2 cellular contexts compared by ENCODE assay signal in the genomic region with DNA sequence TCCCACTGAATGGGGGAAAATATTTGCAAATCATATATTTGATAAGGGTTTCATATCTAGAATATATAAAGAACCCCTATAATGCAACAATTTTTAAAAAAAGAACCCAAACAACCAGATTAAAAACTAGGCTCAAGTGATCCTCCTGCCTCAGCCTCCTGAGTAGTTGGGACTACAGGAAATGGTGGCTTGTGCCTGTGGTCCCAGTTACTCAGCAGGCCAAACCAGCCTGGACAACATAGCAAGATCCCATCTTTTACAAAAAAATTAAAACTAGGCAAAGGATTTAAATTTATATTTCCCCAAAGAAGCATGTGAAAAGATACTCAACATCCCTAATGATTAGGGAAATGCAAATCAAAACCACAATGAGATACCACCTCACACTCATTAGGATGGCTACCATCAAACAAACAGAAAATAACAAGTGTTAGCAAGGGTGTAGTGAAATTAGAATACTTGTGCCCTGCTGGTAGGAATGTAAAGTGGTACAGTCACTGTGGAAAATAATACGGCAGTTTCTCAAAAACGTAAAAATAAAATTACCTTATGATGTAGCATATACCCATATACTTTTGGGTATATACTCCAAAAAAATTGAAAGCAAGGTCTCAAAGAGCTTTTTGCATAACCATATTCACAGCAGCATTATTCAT.
TF ChIP-seq lines count a peak whose summit lies in the region.

No MANE protein-coding gene starts in this region.

TF ChIP-seq in HepG2, 621 proteins besides CTCF, POLR2A, EP300 and RAD21:
- peak; percentile 59 for TF ChIP-seq TEAD3 (CRISPR knock-in tag; optimal IDR thresholded peaks at IDR 0.05; ENCODE audit: borderline replicate concordance)
- TF ChIP-seq, protein P1, sequence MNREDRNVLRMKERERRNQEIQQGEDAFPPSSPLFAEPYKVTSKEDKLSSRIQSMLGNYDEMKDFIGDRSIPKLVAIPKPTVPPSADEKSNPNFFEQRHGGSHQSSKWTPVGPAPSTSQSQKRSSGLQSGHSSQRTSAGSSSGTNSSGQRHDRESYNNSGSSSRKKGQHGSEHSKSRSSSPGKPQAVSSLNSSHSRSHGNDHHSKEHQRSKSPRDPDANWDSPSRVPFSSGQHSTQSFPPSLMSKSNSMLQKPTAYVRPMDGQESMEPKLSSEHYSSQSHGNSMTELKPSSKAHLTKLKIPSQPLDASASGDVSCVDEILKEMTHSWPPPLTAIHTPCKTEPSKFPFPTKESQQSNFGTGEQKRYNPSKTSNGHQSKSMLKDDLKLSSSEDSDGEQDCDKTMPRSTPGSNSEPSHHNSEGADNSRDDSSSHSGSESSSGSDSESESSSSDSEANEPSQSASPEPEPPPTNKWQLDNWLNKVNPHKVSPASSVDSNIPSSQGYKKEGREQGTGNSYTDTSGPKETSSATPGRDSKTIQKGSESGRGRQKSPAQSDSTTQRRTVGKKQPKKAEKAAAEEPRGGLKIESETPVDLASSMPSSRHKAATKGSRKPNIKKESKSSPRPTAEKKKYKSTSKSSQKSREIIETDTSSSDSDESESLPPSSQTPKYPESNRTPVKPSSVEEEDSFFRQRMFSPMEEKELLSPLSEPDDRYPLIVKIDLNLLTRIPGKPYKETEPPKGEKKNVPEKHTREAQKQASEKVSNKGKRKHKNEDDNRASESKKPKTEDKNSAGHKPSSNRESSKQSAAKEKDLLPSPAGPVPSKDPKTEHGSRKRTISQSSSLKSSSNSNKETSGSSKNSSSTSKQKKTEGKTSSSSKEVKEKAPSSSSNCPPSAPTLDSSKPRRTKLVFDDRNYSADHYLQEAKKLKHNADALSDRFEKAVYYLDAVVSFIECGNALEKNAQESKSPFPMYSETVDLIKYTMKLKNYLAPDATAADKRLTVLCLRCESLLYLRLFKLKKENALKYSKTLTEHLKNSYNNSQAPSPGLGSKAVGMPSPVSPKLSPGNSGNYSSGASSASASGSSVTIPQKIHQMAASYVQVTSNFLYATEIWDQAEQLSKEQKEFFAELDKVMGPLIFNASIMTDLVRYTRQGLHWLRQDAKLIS (CRISPR knock-in tag; IDR thresholded peaks at IDR 0.05), result no peak
- TF ChIP-seq ZNF619 (CRISPR knock-in tag; IDR thresholded peaks at IDR 0.05), result no peak
- TF ChIP-seq REPIN1 (CRISPR knock-in tag; IDR thresholded peaks at IDR 0.05; ENCODE audit: borderline replicate concordance, low read depth), result no peak
- TF ChIP-seq ZFP37 (CRISPR knock-in tag; IDR thresholded peaks at IDR 0.05; ENCODE audit: borderline replicate concordance), result no peak
- TF ChIP-seq ZNF850 (CRISPR knock-in tag; conservative IDR thresholded peaks at IDR 0.05), result no peak
- TF ChIP-seq SRSF9 (IDR thresholded peaks at IDR 0.05; ENCODE audit: borderline replicate concordance, insufficient read depth, low read depth, low read length, poor library complexity, severe bottlenecking), result no peak
- TF ChIP-seq RFX1 (IDR thresholded peaks at IDR 0.05), result no peak
- peak; percentile 60; the same call in 1 of the 2 replicates for TF ChIP-seq ZNF121 (CRISPR knock-in tag; IDR thresholded peaks at IDR 0.05)
- no peak for TF ChIP-seq SP2 (CRISPR knock-in tag; IDR thresholded peaks at IDR 0.05)
- no peak for TF ChIP-seq MZF1 (CRISPR knock-in tag; IDR thresholded peaks at IDR 0.05; ENCODE audit: borderline replicate concordance)
- TF ChIP-seq ZNF7 (CRISPR knock-in tag; IDR thresholded peaks at IDR 0.05), result peak; percentile 72; the same call in 1 of the 2 replicates
- no peak for TF ChIP-seq CCDC6 (CRISPR knock-in tag; IDR thresholded peaks at IDR 0.05)
- TF ChIP-seq, protein P2, sequence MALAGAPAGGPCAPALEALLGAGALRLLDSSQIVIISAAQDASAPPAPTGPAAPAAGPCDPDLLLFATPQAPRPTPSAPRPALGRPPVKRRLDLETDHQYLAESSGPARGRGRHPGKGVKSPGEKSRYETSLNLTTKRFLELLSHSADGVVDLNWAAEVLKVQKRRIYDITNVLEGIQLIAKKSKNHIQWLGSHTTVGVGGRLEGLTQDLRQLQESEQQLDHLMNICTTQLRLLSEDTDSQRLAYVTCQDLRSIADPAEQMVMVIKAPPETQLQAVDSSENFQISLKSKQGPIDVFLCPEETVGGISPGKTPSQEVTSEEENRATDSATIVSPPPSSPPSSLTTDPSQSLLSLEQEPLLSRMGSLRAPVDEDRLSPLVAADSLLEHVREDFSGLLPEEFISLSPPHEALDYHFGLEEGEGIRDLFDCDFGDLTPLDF (CRISPR knock-in tag; IDR thresholded peaks at IDR 0.05), result no peak
- no peak for TF ChIP-seq SIX4 (CRISPR knock-in tag; IDR thresholded peaks at IDR 0.05)
- no peak for TF ChIP-seq TCF12 (IDR thresholded peaks at IDR 0.05)
- no peak for TF ChIP-seq TCF12 (CRISPR knock-in tag; IDR thresholded peaks at IDR 0.05)
- TF ChIP-seq, protein P3, sequence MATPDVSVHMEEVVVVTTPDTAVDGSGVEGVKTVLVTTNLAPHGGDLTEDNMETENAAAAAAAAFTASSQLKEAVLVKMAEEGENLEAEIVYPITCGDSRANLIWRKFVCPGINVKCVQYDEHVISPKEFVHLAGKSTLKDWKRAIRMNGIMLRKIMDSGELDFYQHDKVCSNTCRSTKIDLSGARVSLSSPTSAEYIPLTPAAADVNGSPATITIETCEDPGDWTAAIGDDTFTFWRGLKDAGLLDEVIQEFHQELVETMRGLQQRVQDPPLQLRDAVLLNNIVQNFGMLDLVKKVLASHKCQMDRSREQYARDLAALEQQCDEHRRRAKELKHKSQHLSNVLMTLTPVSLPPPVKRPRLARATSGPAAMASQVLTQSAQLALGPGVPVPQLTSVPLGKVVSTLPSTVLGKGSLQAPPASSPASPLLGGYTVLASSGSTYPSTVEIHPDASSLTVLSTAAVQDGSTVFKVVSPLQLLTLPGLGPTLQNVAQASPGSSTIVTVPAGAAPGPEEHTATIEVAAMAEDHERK (CRISPR knock-in tag; IDR thresholded peaks at IDR 0.05; ENCODE audit: low read depth), result no peak
- no peak for TF ChIP-seq ZNF567 (CRISPR knock-in tag; IDR thresholded peaks at IDR 0.05; ENCODE audit: borderline replicate concordance)
- no peak for TF ChIP-seq PPARG (CRISPR knock-in tag; conservative IDR thresholded peaks at IDR 0.05)
- no peak for TF ChIP-seq ZNF383 (CRISPR knock-in tag; IDR thresholded peaks at IDR 0.05; ENCODE audit: borderline replicate concordance)
- no peak for TF ChIP-seq MTF1 (CRISPR knock-in tag; IDR thresholded peaks at IDR 0.05)
- no peak for TF ChIP-seq ZNF333 (CRISPR knock-in tag; IDR thresholded peaks at IDR 0.05; ENCODE audit: borderline replicate concordance)
- no peak for TF ChIP-seq AGO2 (optimal IDR thresholded peaks at IDR 0.05; ENCODE audit: low read depth, low read length)
- TF ChIP-seq ZNF501 (CRISPR knock-in tag; IDR thresholded peaks at IDR 0.05), result no peak

TF ChIP-seq in liver, 16 proteins besides CTCF, POLR2A, EP300 and RAD21:
- no peak for TF ChIP-seq JUND (IDR thresholded peaks at IDR 0.05)
- no peak for TF ChIP-seq SP1 (IDR thresholded peaks at IDR 0.05)
- TF ChIP-seq RXRA (IDR thresholded peaks at IDR 0.05), result no peak
- no peak for TF ChIP-seq FOXA2 (IDR thresholded peaks at IDR 0.05)
- TF ChIP-seq HNF4G (IDR thresholded peaks at IDR 0.05), result no peak
- no peak for TF ChIP-seq YY1 (IDR thresholded peaks at IDR 0.05)
- no peak for TF ChIP-seq EGR1 (IDR thresholded peaks at IDR 0.05; ENCODE audit: low read depth in 2 of 2)
- TF ChIP-seq, protein P4, sequence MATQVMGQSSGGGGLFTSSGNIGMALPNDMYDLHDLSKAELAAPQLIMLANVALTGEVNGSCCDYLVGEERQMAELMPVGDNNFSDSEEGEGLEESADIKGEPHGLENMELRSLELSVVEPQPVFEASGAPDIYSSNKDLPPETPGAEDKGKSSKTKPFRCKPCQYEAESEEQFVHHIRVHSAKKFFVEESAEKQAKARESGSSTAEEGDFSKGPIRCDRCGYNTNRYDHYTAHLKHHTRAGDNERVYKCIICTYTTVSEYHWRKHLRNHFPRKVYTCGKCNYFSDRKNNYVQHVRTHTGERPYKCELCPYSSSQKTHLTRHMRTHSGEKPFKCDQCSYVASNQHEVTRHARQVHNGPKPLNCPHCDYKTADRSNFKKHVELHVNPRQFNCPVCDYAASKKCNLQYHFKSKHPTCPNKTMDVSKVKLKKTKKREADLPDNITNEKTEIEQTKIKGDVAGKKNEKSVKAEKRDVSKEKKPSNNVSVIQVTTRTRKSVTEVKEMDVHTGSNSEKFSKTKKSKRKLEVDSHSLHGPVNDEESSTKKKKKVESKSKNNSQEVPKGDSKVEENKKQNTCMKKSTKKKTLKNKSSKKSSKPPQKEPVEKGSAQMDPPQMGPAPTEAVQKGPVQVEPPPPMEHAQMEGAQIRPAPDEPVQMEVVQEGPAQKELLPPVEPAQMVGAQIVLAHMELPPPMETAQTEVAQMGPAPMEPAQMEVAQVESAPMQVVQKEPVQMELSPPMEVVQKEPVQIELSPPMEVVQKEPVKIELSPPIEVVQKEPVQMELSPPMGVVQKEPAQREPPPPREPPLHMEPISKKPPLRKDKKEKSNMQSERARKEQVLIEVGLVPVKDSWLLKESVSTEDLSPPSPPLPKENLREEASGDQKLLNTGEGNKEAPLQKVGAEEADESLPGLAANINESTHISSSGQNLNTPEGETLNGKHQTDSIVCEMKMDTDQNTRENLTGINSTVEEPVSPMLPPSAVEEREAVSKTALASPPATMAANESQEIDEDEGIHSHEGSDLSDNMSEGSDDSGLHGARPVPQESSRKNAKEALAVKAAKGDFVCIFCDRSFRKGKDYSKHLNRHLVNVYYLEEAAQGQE (IDR thresholded peaks at IDR 0.05), result no peak
- TF ChIP-seq, protein P5, sequence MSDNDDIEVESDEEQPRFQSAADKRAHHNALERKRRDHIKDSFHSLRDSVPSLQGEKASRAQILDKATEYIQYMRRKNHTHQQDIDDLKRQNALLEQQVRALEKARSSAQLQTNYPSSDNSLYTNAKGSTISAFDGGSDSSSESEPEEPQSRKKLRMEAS (IDR thresholded peaks at IDR 0.05), result no peak
- TF ChIP-seq FOXA1 (IDR thresholded peaks at IDR 0.05), result no peak
- TF ChIP-seq HNF4A (conservative IDR thresholded peaks at IDR 0.05), result no peak
